ENCODE assay signal across 1 cellular context in genomic region chr4:169484485-169484884, GRCh38.
TF ChIP-seq lines count a peak whose summit lies in the region.

No MANE protein-coding gene starts in this region.

TF ChIP-seq in GM23338, 12 proteins besides CTCF, POLR2A, EP300 and RAD21 (continued from another document):
- TF ChIP-seq, protein P1, sequence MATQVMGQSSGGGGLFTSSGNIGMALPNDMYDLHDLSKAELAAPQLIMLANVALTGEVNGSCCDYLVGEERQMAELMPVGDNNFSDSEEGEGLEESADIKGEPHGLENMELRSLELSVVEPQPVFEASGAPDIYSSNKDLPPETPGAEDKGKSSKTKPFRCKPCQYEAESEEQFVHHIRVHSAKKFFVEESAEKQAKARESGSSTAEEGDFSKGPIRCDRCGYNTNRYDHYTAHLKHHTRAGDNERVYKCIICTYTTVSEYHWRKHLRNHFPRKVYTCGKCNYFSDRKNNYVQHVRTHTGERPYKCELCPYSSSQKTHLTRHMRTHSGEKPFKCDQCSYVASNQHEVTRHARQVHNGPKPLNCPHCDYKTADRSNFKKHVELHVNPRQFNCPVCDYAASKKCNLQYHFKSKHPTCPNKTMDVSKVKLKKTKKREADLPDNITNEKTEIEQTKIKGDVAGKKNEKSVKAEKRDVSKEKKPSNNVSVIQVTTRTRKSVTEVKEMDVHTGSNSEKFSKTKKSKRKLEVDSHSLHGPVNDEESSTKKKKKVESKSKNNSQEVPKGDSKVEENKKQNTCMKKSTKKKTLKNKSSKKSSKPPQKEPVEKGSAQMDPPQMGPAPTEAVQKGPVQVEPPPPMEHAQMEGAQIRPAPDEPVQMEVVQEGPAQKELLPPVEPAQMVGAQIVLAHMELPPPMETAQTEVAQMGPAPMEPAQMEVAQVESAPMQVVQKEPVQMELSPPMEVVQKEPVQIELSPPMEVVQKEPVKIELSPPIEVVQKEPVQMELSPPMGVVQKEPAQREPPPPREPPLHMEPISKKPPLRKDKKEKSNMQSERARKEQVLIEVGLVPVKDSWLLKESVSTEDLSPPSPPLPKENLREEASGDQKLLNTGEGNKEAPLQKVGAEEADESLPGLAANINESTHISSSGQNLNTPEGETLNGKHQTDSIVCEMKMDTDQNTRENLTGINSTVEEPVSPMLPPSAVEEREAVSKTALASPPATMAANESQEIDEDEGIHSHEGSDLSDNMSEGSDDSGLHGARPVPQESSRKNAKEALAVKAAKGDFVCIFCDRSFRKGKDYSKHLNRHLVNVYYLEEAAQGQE (IDR thresholded peaks at IDR 0.05; ENCODE audit: unreplicated experiment): no peak
- no peak for TF ChIP-seq ETS1 (IDR thresholded peaks at IDR 0.05)
TF ChIP-seq in GM23338: peak in this region for 0.
